8 cellular contexts compared by ENCODE assay signal in the genomic region with DNA sequence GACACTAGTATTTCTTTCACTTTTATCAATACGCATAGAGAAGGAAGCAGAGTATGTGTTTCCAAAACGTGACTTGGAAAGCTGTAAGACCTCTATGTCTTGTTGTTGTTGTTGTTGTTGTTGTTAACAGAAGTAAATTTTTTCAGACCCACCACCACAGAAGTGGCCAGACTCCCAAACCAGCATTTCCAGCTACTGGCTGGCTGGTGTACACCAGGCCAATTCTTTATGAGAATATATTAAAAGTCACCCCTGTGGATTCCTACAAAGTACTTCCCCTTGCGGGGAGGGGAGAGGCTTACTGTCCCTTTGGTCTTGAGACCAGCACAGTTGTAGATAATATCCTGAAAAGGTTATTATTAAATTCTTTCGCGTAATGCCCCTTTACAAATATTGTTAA. TPM values are rescaled to one million over a fixed set of nuclear protein-coding genes. Genes with fewer than 3 reads are reported as not detected.
DNase-seq lines count a peak whose midpoint lies in the region; ATAC-seq and TF ChIP-seq lines count a peak whose summit lies in the region.

No MANE protein-coding gene starts in this region.

- TF ChIP-seq EP300 in SK-N-SH (IDR thresholded peaks at IDR 0.05; ENCODE audit: borderline replicate concordance in 1 of 2, low read depth in 1 of 2, low read length in 1 of 2) = no peak

- peaks cover 72% of the 10 kb centered on the region for H3K79me2 ChIP-seq in SK-N-SH (ENCODE audit: insufficient read depth)

- POLR2A ChIA-PET in SK-N-SH (lab: Yijun Ruan, JAX) = no interaction called here

- H3K9me3 Mint-ChIP-seq in stimulated activated memory B cell treated with anti-CD40 and anti-IgM and Interleukin-4, amounts not matched to agents 10 μg/mL and 1 μg/mL and 100 μg/mL, for 72 hours = no peaks in the 10 kb centered on the region

- peak overlapping the region; percentile 95 for H3K27ac Mint-ChIP-seq in stimulated activated memory B cell treated with anti-CD40 and anti-IgM and Interleukin-4, amounts not matched to agents 10 μg/mL and 1 μg/mL and 100 μg/mL, for 72 hours

- H3K9me2 ChIP-seq in SK-N-SH = no peaks in the 10 kb centered on the region

- peak overlapping the region; percentile 87 for H3K4me3 Mint-ChIP-seq in stimulated activated memory B cell treated with anti-CD40 and anti-IgM and Interleukin-4, amounts not matched to agents 10 μg/mL and 1 μg/mL and 100 μg/mL, for 72 hours

- peaks cover 1% of the 10 kb centered on the region; the same call in 1 of the 2 replicates for H3K9me3 ChIP-seq in SK-N-SH

- no peak overlapping the region for H2AFZ ChIP-seq in SK-N-SH (ENCODE audit: low read depth)

- no peaks in the 10 kb centered on the region for H4K20me1 ChIP-seq in SK-N-SH (ENCODE audit: insufficient read depth)

- TF ChIP-seq CTCF in SK-N-SH (IDR thresholded peaks at IDR 0.05) = no peak

- H3K4me1 ChIP-seq in SK-N-SH (ENCODE audit: control insufficient read depth in 1 of 2, insufficient read depth in 2 of 2, low read depth in 1 of 2, low read length in 1 of 2) = peaks cover 6 to 22% of the 10 kb centered on the region in 2 experiments; a peak in 3 of 4 replicates

- no peaks in the 10 kb centered on the region for H3K36me3 Mint-ChIP-seq in stimulated activated memory B cell treated with anti-CD40 and anti-IgM and Interleukin-4, amounts not matched to agents 10 μg/mL and 1 μg/mL and 100 μg/mL, for 72 hours

- CTCF ChIA-PET in SK-N-SH (lab: Yijun Ruan, JAX) = interaction anchor here (0.9 to 5.3 kb wide), 15 partner anchors 9 to 1054 kb away, joined by 3 to 49 read pairs (median 4); no protein-coding TSS in a partner anchor

- H3K4me2 ChIP-seq in SK-N-SH = peak overlapping the region; percentile 77

- no peak for ATAC-seq in SK-N-SH treated with all-trans-retinoic acid at 6 μM for 48 hours
- ATAC-seq in stimulated activated memory B cell treated with anti-CD40 and anti-IgM and Interleukin-4, amounts not matched to agents 10 μg/mL and 1 μg/mL and 100 μg/mL, for 72 hours = no peak

- peak overlapping the region; percentile 69; the same call in 1 of the 2 replicates for H3K9ac ChIP-seq in SK-N-SH

- H3K36me3 ChIP-seq in SK-N-SH (replicated peaks in 1 of 2; ENCODE audit: control insufficient read depth in 1 of 2, insufficient read depth in 2 of 2, low read length in 1 of 2) = no peaks in the 10 kb centered on the region

- H3K4me3 ChIP-seq in SK-N-SH (ENCODE audit: low read depth in 2 of 2, low read length in 1 of 2) = peak overlapping the region; percentile 69 to 86

- peaks cover 11% of the 10 kb centered on the region for H3K27me3 Mint-ChIP-seq in stimulated activated memory B cell treated with anti-CD40 and anti-IgM and Interleukin-4, amounts not matched to agents 10 μg/mL and 1 μg/mL and 100 μg/mL, for 72 hours

- DNase-seq in SK-N-SH (no peak), UCSD-AML1 (lab: John Stamatoyannopoulos, UW; ENCODE audit: unreplicated experiment) (peak; percentile 25), globus pallidus (ENCODE audit: low spot score) (peak; percentile 57), NCI-H2107 (lab: John Stamatoyannopoulos, UW) (no peak), cerebellar nuclear complex (lab: John Stamatoyannopoulos, UW) (no peak), NCI-H2171 treated with DMSO at 0.1 percent for 48 hours (lab: John Stamatoyannopoulos, UW) (no peak)

- peaks cover 31% of the 10 kb centered on the region for H3F3A ChIP-seq in SK-N-SH (replicated peaks; ENCODE audit: insufficient read depth)

- 68% methylated on average over 5 of the region's 5 CpGs for WGBS in SK-N-SH (ENCODE audit: low lambda C conversion rate)

- no peaks in the 10 kb centered on the region for H3K27me3 ChIP-seq in SK-N-SH (ENCODE audit: insufficient read depth)

- H3K4me1 Mint-ChIP-seq in stimulated activated memory B cell treated with anti-CD40 and anti-IgM and Interleukin-4, amounts not matched to agents 10 μg/mL and 1 μg/mL and 100 μg/mL, for 72 hours = peaks cover 46% of the 10 kb centered on the region

- peak overlapping the region; percentile 89 to 92 for H3K27ac ChIP-seq in SK-N-SH (ENCODE audit: low read depth in 2 of 2, low read length in 1 of 2)

- no peak for TF ChIP-seq RAD21 in SK-N-SH (IDR thresholded peaks at IDR 0.05; ENCODE audit: low read length)

TF ChIP-seq in SK-N-SH, 30 proteins besides CTCF, POLR2A, EP300 and RAD21:
- TF ChIP-seq ELF1 (IDR thresholded peaks at IDR 0.05) (no peak), SIN3A (IDR thresholded peaks at IDR 0.05; ENCODE audit: borderline replicate concordance, low read depth, low read length) (no peak)
- TF ChIP-seq, protein P1, sequence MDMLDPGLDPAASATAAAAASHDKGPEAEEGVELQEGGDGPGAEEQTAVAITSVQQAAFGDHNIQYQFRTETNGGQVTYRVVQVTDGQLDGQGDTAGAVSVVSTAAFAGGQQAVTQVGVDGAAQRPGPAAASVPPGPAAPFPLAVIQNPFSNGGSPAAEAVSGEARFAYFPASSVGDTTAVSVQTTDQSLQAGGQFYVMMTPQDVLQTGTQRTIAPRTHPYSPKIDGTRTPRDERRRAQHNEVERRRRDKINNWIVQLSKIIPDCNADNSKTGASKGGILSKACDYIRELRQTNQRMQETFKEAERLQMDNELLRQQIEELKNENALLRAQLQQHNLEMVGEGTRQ (IDR thresholded peaks at IDR 0.05; ENCODE audit: borderline replicate concordance, low read depth, low read length) = no peak

TF ChIP-seq in SK-N-SH treated with all-trans-retinoic acid at 6 μM for 48 hours, 23 proteins besides CTCF, POLR2A, EP300 and RAD21 (continues in another document):
- TF ChIP-seq ARNTL (CRISPR knock-in tag; IDR thresholded peaks at IDR 0.05; ENCODE audit: borderline replicate concordance, low read depth) = no peak
- TF ChIP-seq CSDC2 (CRISPR knock-in tag; IDR thresholded peaks at IDR 0.05) = no peak
- TF ChIP-seq, protein P2, sequence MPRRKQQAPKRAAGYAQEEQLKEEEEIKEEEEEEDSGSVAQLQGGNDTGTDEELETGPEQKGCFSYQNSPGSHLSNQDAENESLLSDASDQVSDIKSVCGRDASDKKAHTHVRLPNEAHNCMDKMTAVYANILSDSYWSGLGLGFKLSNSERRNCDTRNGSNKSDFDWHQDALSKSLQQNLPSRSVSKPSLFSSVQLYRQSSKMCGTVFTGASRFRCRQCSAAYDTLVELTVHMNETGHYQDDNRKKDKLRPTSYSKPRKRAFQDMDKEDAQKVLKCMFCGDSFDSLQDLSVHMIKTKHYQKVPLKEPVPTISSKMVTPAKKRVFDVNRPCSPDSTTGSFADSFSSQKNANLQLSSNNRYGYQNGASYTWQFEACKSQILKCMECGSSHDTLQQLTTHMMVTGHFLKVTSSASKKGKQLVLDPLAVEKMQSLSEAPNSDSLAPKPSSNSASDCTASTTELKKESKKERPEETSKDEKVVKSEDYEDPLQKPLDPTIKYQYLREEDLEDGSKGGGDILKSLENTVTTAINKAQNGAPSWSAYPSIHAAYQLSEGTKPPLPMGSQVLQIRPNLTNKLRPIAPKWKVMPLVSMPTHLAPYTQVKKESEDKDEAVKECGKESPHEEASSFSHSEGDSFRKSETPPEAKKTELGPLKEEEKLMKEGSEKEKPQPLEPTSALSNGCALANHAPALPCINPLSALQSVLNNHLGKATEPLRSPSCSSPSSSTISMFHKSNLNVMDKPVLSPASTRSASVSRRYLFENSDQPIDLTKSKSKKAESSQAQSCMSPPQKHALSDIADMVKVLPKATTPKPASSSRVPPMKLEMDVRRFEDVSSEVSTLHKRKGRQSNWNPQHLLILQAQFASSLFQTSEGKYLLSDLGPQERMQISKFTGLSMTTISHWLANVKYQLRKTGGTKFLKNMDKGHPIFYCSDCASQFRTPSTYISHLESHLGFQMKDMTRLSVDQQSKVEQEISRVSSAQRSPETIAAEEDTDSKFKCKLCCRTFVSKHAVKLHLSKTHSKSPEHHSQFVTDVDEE (CRISPR knock-in tag; IDR thresholded peaks at IDR 0.05) = no peak
- TF ChIP-seq ZNF8 (CRISPR knock-in tag; IDR thresholded peaks at IDR 0.05) = no peak
- TF ChIP-seq ZNF70 (CRISPR knock-in tag; IDR thresholded peaks at IDR 0.05) = no peak
- TF ChIP-seq ZNF565 (CRISPR knock-in tag; conservative IDR thresholded peaks at IDR 0.05; ENCODE audit: low read depth) = no peak
- no peak for TF ChIP-seq GLIS3 (CRISPR knock-in tag; IDR thresholded peaks at IDR 0.05)
- TF ChIP-seq PPARA (CRISPR knock-in tag; IDR thresholded peaks at IDR 0.05; ENCODE audit: borderline replicate concordance) = no peak
- no peak for TF ChIP-seq ESRRG (CRISPR knock-in tag; IDR thresholded peaks at IDR 0.05)
- no peak for TF ChIP-seq ZC3H10 (CRISPR knock-in tag; IDR thresholded peaks at IDR 0.05)
- no peak for TF ChIP-seq CREB5 (CRISPR knock-in tag; IDR thresholded peaks at IDR 0.05; ENCODE audit: low read depth)
- TF ChIP-seq PATZ1 (CRISPR knock-in tag; IDR thresholded peaks at IDR 0.05; ENCODE audit: borderline replicate concordance) = no peak
- no peak for TF ChIP-seq TOX (CRISPR knock-in tag; IDR thresholded peaks at IDR 0.05; ENCODE audit: borderline replicate concordance)

RNA-seq across cellular contexts. Expression of gene FOXP1, which starts 1.6 kb away (rescaled TPM):
- polyA plus RNA-seq in SK-N-SH (2012; rRNA removed) = 8.8 and 10.5 TPM in 2 replicates
- polyA plus RNA-seq in SK-N-SH (2012; cell fraction: cytosol; rRNA removed) = 5.7 and 6.3 TPM in 2 replicates
- 10.3 and 11.2 TPM in 2 replicates for polyA plus RNA-seq in SK-N-SH (2012; cell fraction: nucleus; rRNA removed)

Comparison
In these comparisons a context has a peak if more than half of its experiments do, and no peak if none do; other contexts are left out.
1. DNase-seq: peak in UCSD-AML1 (single experiment) and globus pallidus (single experiment); none in SK-N-SH (single experiment), NCI-H2107 (single experiment), cerebellar nuclear complex (0 of 2) and NCI-H2171 treated with DMSO at 0.1 percent for 48 hours (single experiment).